ENCODE assay signal across 13 cellular contexts in genomic region chr9:133700861-133701320, GRCh38. TPM values are rescaled to one million over a fixed set of nuclear protein-coding genes. Genes with fewer than 3 reads are reported as not detected.
DNase-seq lines count a peak whose midpoint lies in the region; ATAC-seq and TF ChIP-seq lines count a peak whose summit lies in the region.
"Had no signal": no experiment of that assay in that cellular context is flagged by ENCODE, and none has a peak within 500 bp of the region (broad histone marks: within the 10 kb centered on the region; RNA-seq: fewer than 3 reads in every experiment).

No MANE protein-coding gene starts in this region.

- WGBS in sigmoid colon, 2 donors = 49 to 56% methylated on average over 4 of the region's 4 CpGs

- H3K9me3 ChIP-seq in Peyer's patch (no peaks in the 10 kb centered on the region), sigmoid colon (no peaks in the 10 kb centered on the region)

- DNase-seq in activated CD4-positive, CD25-positive, alpha-beta regulatory T cell treated with anti-CD3 and anti-CD28 coated beads, Interleukin-2, amount 50 U/mL, for 72 hours = no peak
- no peak for DNase-seq in Peyer's patch
- DNase-seq in dermis blood vessel endothelial cell = peak; percentile 14
- DNase-seq in sigmoid colon = peak; percentile 14
- DNase-seq in NCI-H2227 (lab: John Stamatoyannopoulos, UW; ENCODE audit: unreplicated experiment) = no peak
- DNase-seq in activated gamma-delta T cell treated with Interleukin-2 at 50 U/mL for 16 hours = no peak
- DNase-seq: ACHN; activated CD4-positive, CD25-positive, alpha-beta regulatory T cell; NCI-H2107; nephron progenitor cell; stimulated activated naive B cell treated with anti-CD40 and anti-IgM and Interleukin-4, amounts not matched to agents 10 μg/mL and 1 μg/mL and 100 μg/mL, for 72 hours had no signal

- intact Hi-C loops in sigmoid colon (cut with DNase I) = no loop called here

- H3K36me3 ChIP-seq in Peyer's patch (no peaks in the 10 kb centered on the region), sigmoid colon (no peaks in the 10 kb centered on the region)

- peaks cover 0 to 17% (median 9%) of the 10 kb centered on the region in 4 donors for H3K4me1 ChIP-seq in Peyer's patch
- H3K4me1 ChIP-seq in sigmoid colon = peaks cover 0 to 15% (median 15%) of the 10 kb centered on the region in 4 donors

- H3K4me3 ChIP-seq in Peyer's patch (peak overlapping the region in 1 of 4 donors; percentile 18), sigmoid colon (no peak overlapping the region)

- H3K27ac ChIP-seq in Peyer's patch = peak overlapping the region in 3 of 4 donors; percentile 13 to 81 (median 67)
- H3K27ac ChIP-seq in sigmoid colon = no peak overlapping the region

- TF ChIP-seq POLR2A in Peyer's patch (IDR thresholded peaks at IDR 0.05) = no peak
- TF ChIP-seq POLR2A in sigmoid colon (IDR thresholded peaks at IDR 0.05) = no peak

- TF ChIP-seq CTCF in Peyer's patch (IDR thresholded peaks at IDR 0.05) (no peak), sigmoid colon (IDR thresholded peaks at IDR 0.05) (no peak)

- peak; percentile 26 to 34 for ATAC-seq in activated CD4-positive, CD25-positive, alpha-beta regulatory T cell treated with anti-CD3 and anti-CD28 coated beads, Interleukin-2, amount 50 U/mL, for 24 hours
- ATAC-seq in GM18858 (IDR thresholded peaks at IDR 0.05; ENCODE audit: unreplicated experiment) = no peak

- no peak for TF ChIP-seq EP300 in sigmoid colon (IDR thresholded peaks at IDR 0.05)

- H3K27me3 ChIP-seq in Peyer's patch (no peaks in the 10 kb centered on the region), sigmoid colon (peaks cover 0 to 27% (median 9%) of the 10 kb centered on the region in 3 donors)

RNA-seq across cellular contexts. Expression of gene SARDH, which starts 37.3 kb away (rescaled TPM):
- total RNA-seq in Peyer's patch = 1 to 10 TPM in 2 of 4 donors, under 1 TPM in 2; 0.47 to 5.0 (median 0.95) TPM
- 0.34 and 0.37 TPM in 2 replicates for total RNA-seq in dermis blood vessel endothelial cell
- 1 to 10 TPM in 3 of 4 donors, under 1 TPM in 1; 0.49 to 3.0 (median 2.4) TPM for total RNA-seq in sigmoid colon
- 1 to 10 TPM in 1 of 3 donors, under 1 TPM in 1, not detected in 1; 0.60 to 2.1 TPM for polyA plus RNA-seq in sigmoid colon

Comparison
In these comparisons a context has a peak if more than half of its experiments do, and no peak if none do; other contexts are left out.
1. DNase-seq: peak in dermis blood vessel endothelial cell (single experiment) and sigmoid colon (single experiment); none in activated CD4-positive, CD25-positive, alpha-beta regulatory T cell treated with anti-CD3 and anti-CD28 coated beads, Interleukin-2, amount 50 U/mL, for 72 hours (single experiment), Peyer's patch (0 of 3), NCI-H2227 (single experiment) and activated gamma-delta T cell treated with Interleukin-2 at 50 U/mL for 16 hours (single experiment).
2. H3K27ac ChIP-seq: peak in Peyer's patch (3 of 4); none in sigmoid colon (0 of 4).